ENCODE assay signal across 27 cellular contexts in the genomic region with DNA sequence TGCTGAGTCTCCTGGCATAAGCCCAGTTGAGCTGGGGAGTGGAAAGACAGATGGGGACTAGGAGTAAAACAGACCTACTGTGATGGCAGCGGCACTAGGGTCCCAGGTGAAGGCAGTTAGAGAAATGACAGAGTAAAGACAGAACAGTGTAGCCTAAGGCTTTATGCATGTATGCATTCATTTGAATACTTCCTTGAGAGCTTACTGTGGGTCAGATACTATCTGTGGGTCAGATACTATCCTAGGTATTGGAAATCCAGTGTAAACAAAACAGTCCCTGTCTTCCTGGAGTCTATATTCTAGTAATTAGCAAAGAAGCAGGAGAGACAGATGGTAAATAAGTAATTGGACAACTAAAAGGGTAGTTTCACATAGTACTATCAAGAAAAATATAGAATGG.
"Had no signal": no experiment of that assay in that cellular context is flagged by ENCODE, and none has a peak within 500 bp of the region (broad histone marks: within the 10 kb centered on the region; RNA-seq: fewer than 3 reads in every experiment).

No MANE protein-coding gene starts in this region.

- H3K27ac Mint-ChIP-seq: dendritic cell treated with granulocyte-macrophage colony-stimulating factor and Interleukin-4, amounts not matched to agents 40 ng/mL and 50 ng/mL, for 4 days; endodermal cell; immature natural killer cell; naive thymus-derived CD8-positive, alpha-beta T cell; nephron progenitor cell; stimulated activated effector memory CD8-positive, alpha-beta T cell treated with anti-CD3 and anti-CD28 coated beads, Interleukin-12 subunit alpha, Interleukin-12 subunit beta, amount 100 ng/mL, for 72 hours had no signal

- ATAC-seq: foreskin keratinocyte; left lung; naive thymus-derived CD8-positive, alpha-beta T cell; psoas muscle; right cardiac atrium; stimulated activated effector memory CD8-positive, alpha-beta T cell treated with anti-CD3 and anti-CD28 coated beads, Interleukin-12 subunit alpha, Interleukin-12 subunit beta, amount 100 ng/mL, for 72 hours; upper lobe of right lung had no signal

- H3K4me3 Mint-ChIP-seq: dendritic cell treated with granulocyte-macrophage colony-stimulating factor and Interleukin-4, amounts not matched to agents 40 ng/mL and 50 ng/mL, for 4 days; endodermal cell; immature natural killer cell; naive thymus-derived CD8-positive, alpha-beta T cell; nephron progenitor cell; stimulated activated effector memory CD8-positive, alpha-beta T cell treated with anti-CD3 and anti-CD28 coated beads, Interleukin-12 subunit alpha, Interleukin-12 subunit beta, amount 100 ng/mL, for 72 hours had no signal

- H3K9me3 Mint-ChIP-seq: endodermal cell had no signal

- H3K9me3 ChIP-seq: colonic mucosa, ovary had no signal

- H3K36me3 ChIP-seq: colonic mucosa, esophagus muscularis mucosa, left lung, ovary, sigmoid colon, stomach, tibial nerve, upper lobe of right lung, uterus had no signal

- H3K27me3 ChIP-seq: colonic mucosa, esophagus muscularis mucosa, left lung, ovary, sigmoid colon, stomach, tibial nerve, upper lobe of right lung, uterus had no signal

- DNase-seq: colonic mucosa; effector CD8-positive, alpha-beta T cell; endodermal cell; foreskin keratinocyte; hypothalamus; immature natural killer cell; kidney; left lung; mesenchymal stem cell; naive thymus-derived CD8-positive, alpha-beta T cell; nephron progenitor cell; nucleus accumbens; ovary; posterior cingulate gyrus; psoas muscle; right cardiac atrium; sigmoid colon; stimulated activated CD4-positive, alpha-beta T cell treated with anti-CD3 and anti-CD28 coated beads, Interleukin-2, amount 100 ng/mL, for 24 hours; stimulated activated CD4-positive, alpha-beta T cell treated with anti-CD3 and anti-CD28 coated beads, Interleukin-4, amount 100 ng/mL, for 24 hours; stimulated activated naive CD4-positive, alpha-beta T cell treated with Interleukin-2 at 50 U/mL for 16 hours; stomach; upper lobe of right lung; uterus had no signal

- H3K4me1 ChIP-seq: colonic mucosa, foreskin keratinocyte, left lung, psoas muscle, sigmoid colon, stomach, upper lobe of right lung, uterus had no signal

- H3K36me3 Mint-ChIP-seq: stimulated activated effector memory CD8-positive, alpha-beta T cell treated with anti-CD3 and anti-CD28 coated beads, Interleukin-12 subunit alpha, Interleukin-12 subunit beta, amount 100 ng/mL, for 72 hours had no signal

- H3K4me1 Mint-ChIP-seq: endodermal cell; immature natural killer cell; naive thymus-derived CD8-positive, alpha-beta T cell; stimulated activated effector memory CD8-positive, alpha-beta T cell treated with anti-CD3 and anti-CD28 coated beads, Interleukin-12 subunit alpha, Interleukin-12 subunit beta, amount 100 ng/mL, for 72 hours had no signal

- H3K27ac ChIP-seq: colonic mucosa, esophagus muscularis mucosa, foreskin keratinocyte, left lung, ovary, psoas muscle, sigmoid colon, stomach, tibial nerve, upper lobe of right lung had no signal

- FAIRE-seq: kidney had no signal

- H3K4me3 ChIP-seq: colonic mucosa, esophagus muscularis mucosa, left lung, ovary, psoas muscle, sigmoid colon, stomach, tibial nerve, upper lobe of right lung, uterus had no signal
